Comparison of ENCODE assay signal across 11 cellular contexts in the genomic region with DNA sequence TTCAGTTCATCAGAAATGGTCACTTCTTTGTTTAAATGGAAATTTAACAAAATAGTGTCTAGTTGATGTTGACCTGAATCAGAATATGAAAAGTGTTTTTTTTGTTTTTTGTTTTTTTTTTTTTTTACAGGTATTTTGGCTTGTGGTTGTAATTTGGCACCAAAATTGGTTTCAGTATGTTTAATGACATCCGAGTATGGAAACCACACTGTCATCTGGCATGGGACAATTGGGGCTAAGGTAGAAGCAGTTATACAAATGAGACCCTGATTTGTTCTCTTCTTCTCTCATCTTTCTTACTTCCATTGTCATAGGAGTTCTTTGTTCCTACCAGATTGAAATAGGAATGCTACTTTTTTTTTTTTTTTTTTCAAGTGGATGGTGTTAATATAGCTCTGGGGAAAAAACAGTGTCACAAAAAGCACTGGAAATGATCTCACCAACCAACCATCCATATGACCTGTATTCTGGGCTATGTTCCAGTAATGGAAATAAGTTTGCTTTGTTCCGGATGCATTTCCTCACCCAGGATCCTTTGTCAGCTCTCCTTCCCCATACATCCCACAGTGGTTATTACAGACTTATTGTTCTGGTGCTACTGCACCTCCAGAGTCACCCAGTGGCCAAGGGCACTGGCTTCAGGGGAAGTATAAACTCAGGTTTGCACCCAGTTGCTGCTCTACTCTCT.
DNase-seq lines count a peak whose midpoint lies in the region; ATAC-seq, FAIRE-seq and TF ChIP-seq lines count a peak whose summit lies in the region.
"Had no signal": no experiment of that assay in that cellular context is flagged by ENCODE, and none has a peak within 500 bp of the region (broad histone marks: within the 10 kb centered on the region; RNA-seq: fewer than 3 reads in every experiment).

No MANE protein-coding gene starts in this region.

- ATAC-seq in Right ventricle myocardium inferior (peak; percentile 59), GM18502 (IDR thresholded peaks at IDR 0.05; ENCODE audit: poor library complexity, unreplicated experiment) (no peak)

- peak; percentile 17 for TF ChIP-seq CTCF in left ventricle myocardium inferior (IDR thresholded peaks at IDR 0.05; ENCODE audit: borderline replicate concordance)

- H3K9me3 ChIP-seq in left ventricle myocardium inferior (replicated peaks) = no peaks in the 10 kb centered on the region
- H3K9me3 ChIP-seq: tibial nerve had no signal

- TF ChIP-seq POLR2A in H54 (IDR thresholded peaks at IDR 0.05; ENCODE audit: low read depth, low read length) = no peak

- H3K4me3 ChIP-seq in left ventricle myocardium inferior = no peak overlapping the region
- H3K4me3 ChIP-seq: BLaER1, tibial nerve had no signal

- peak overlapping the region; percentile 59 for H3K27ac ChIP-seq in left ventricle myocardium inferior (replicated peaks)
- H3K27ac ChIP-seq: BLaER1, tibial nerve had no signal

- no peaks in the 10 kb centered on the region for H3K27me3 ChIP-seq in left ventricle myocardium inferior (ENCODE audit: low read depth)
- H3K27me3 ChIP-seq: tibial nerve had no signal

- H3K36me3 ChIP-seq in left ventricle myocardium inferior = no peaks in the 10 kb centered on the region
- H3K36me3 ChIP-seq: BLaER1, tibial nerve had no signal

- no peak for DNase-seq in Right ventricle myocardium inferior (ENCODE audit: missing footprints)
- DNase-seq in cardiac septum (ENCODE audit: low spot score) = no peak
- peak; percentile 1 to 79 for DNase-seq in SW 1271 (lab: John Stamatoyannopoulos, UW)
- no peak for DNase-seq in left ventricle myocardium inferior
- no peak for DNase-seq in ureter (ENCODE audit: low spot score)
- no peak for DNase-seq in H54 (ENCODE audit: insufficient read length, low spot score)
- no peak for DNase-seq in NCI-H526 treated with DMSO at 0.1 percent for 48 hours (lab: John Stamatoyannopoulos, UW)
- DNase-seq: activated naive CD4-positive, alpha-beta T cell treated with anti-CD3 and anti-CD28 coated beads for 36 hours had no signal

- intact Hi-C loops in Right ventricle myocardium inferior (cut with DNase I) (loop anchor here (10.0 kb wide), 2 partner anchors 109 to 239 kb away; no protein-coding TSS in a partner anchor), cardiac septum (cut with DNase I) (no loop called here), left ventricle myocardium inferior (cut with micrococcal nuclease) (no loop called here)

- no peak for FAIRE-seq in H54 (lab: Jason Lieb, UNC)

- H3K4me1 ChIP-seq in left ventricle myocardium inferior = peaks cover 14% of the 10 kb centered on the region
- H3K4me1 ChIP-seq: BLaER1, tibial nerve had no signal

Comparison
In these comparisons a context has a peak if more than half of its experiments do, and no peak if none do; other contexts are left out.
1. DNase-seq: peak in SW 1271 (2 of 2); none in Right ventricle myocardium inferior (single experiment), cardiac septum (single experiment), left ventricle myocardium inferior (single experiment), ureter (single experiment), H54 (single experiment) and NCI-H526 treated with DMSO at 0.1 percent for 48 hours (single experiment).